In the genomic region with DNA sequence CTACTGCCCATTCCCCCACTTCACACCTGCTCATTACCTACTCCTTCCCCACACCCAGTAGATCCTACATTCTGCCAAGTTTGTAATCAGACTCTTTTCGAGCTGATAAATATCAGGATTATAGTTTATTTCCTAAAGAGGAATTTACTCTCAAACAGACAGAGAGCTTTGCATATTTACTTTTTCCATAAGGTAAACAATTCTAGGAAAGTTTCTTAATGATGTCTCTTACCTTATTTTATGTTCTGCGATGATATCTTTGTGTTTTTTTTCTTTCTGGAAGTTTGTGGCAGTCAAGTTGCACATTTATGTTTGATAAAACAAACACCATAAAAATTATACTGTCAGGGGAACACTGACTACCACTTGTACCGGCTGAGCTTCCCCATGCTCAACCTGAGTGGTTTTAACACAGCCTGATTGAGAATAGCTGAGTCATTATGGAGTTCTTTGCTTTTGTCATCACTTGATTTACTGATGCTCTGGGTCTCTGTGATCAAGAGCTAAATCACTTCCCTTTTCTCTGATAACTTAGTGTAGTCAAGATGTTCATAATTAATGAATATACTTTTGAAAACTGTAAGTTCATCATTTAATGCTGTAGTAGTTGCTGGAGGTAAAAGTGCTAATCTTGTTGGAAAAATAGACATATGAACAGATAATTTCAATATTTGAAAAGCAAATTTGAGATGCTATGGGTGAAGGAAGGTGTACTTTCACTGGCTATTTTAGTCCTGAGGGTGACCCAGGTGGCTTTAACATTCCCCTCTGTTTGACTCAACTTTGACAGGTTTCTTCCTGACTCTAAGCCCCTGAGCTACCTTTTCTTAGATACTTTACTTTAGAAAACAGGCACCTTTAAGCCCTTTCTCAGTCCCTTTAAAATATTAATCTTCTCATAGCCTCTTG, we compare ENCODE assay signal across 13 cellular contexts.
A peak's percentile ranks its signal among the peaks of the same experiment; 100 is the strongest.
DNase-seq lines count a peak whose midpoint lies in the region; ATAC-seq and TF ChIP-seq lines count a peak whose summit lies in the region.
"Had no signal": no experiment of that assay in that cellular context is flagged by ENCODE, and none has a peak within 500 bp of the region (broad histone marks: within the 10 kb centered on the region; RNA-seq: fewer than 3 reads in every experiment).

No MANE protein-coding gene starts in this region.

- H3K4me2 ChIP-seq in hepatocyte = no peak overlapping the region

- no peaks in the 10 kb centered on the region for H3K27me3 ChIP-seq in hepatocyte
- H3K27me3 ChIP-seq: pancreas had no signal

- no peaks in the 10 kb centered on the region for H3K79me2 ChIP-seq in hepatocyte

- H2AFZ ChIP-seq in hepatocyte = no peak overlapping the region

- DNase-seq in hepatocyte (ENCODE audit: low spot score) (peak; percentile 27), NCI-H2196 (lab: John Stamatoyannopoulos, UW; ENCODE audit: unreplicated experiment) (no peak), SK-N-DZ (ENCODE audit: low spot score) (no peak), Kasumi-1 (lab: John Stamatoyannopoulos, UW) (no peak)
- DNase-seq in activated naive CD4-positive, alpha-beta T cell treated with Interleukin-2 at 50 U/mL for 16 hours = no peak
- DNase-seq: amniotic stem cell, hippocampal formation, NCI-H1048, pancreas had no signal

- H3K9me3 ChIP-seq in hepatocyte (ENCODE audit: low read depth) = no peaks in the 10 kb centered on the region
- H3K9me3 ChIP-seq: pancreas had no signal

- H3K36me3 ChIP-seq in hepatocyte (replicated peaks; ENCODE audit: insufficient read depth, low read depth) = no peaks in the 10 kb centered on the region
- H3K36me3 ChIP-seq: pancreas had no signal

- TF ChIP-seq CTCF in hepatocyte (IDR thresholded peaks at IDR 0.05; ENCODE audit: poor library complexity) = no peak

- H3K9me2 ChIP-seq in hepatocyte (replicated peaks; ENCODE audit: insufficient read depth) = no peaks in the 10 kb centered on the region

- ATAC-seq in GM18520 (IDR thresholded peaks at IDR 0.05; ENCODE audit: unreplicated experiment) (peak; percentile 80), GM21825 (IDR thresholded peaks at IDR 0.05; ENCODE audit: unreplicated experiment) (peak; percentile 81), HG03565 (IDR thresholded peaks at IDR 0.05; ENCODE audit: unreplicated experiment) (peak; percentile 94)

- 50% methylated on average over 3 of the region's 3 CpGs for WGBS in hepatocyte (ENCODE audit: low lambda C conversion rate, missing lambda C conversion rate)

- H3K4me1 ChIP-seq in hepatocyte (ENCODE audit: insufficient read depth) = peaks cover 6% of the 10 kb centered on the region

- peak overlapping the region; percentile 20 for H3K27ac ChIP-seq in hepatocyte
- H3K27ac ChIP-seq: pancreas, VCaP had no signal

- H3K4me3 ChIP-seq in hepatocyte = no peak overlapping the region
- H3K4me3 ChIP-seq: pancreas had no signal

- H4K20me1 ChIP-seq in hepatocyte (ENCODE audit: insufficient read depth, poor library complexity, severe bottlenecking) = no peaks in the 10 kb centered on the region
